8 cellular contexts compared by ENCODE assay signal in genomic region chr20:57390604-57391438, GRCh38. TPM values are rescaled to one million over a fixed set of nuclear protein-coding genes. Genes with fewer than 3 reads are reported as not detected.
A peak's percentile ranks its signal among the peaks of the same experiment; 100 is the strongest.
DNase-seq lines count a peak whose midpoint lies in the region; ATAC-seq and TF ChIP-seq lines count a peak whose summit lies in the region.

TSS of gene RBM38 (plus strand) at chr20:57391396. CDS start at chr20:57391582, 186 bp downstream.

- H3K27ac ChIP-seq in lower lobe of right lung, result peak within 1 kb of the TSS; percentile 72

- no peak for TF ChIP-seq CTCF in lower lobe of right lung (IDR thresholded peaks at IDR 0.05)

- H3K4me3 ChIP-seq in lower lobe of right lung, result peak within 1 kb of the TSS; percentile 69

- peak; percentile 80 for DNase-seq in NCI-H82 (lab: John Stamatoyannopoulos, UW)
- DNase-seq in NCI-H82 treated with DMSO at 0.1 percent for 48 hours (lab: John Stamatoyannopoulos, UW; ENCODE audit: unreplicated experiment), result no peak
- DNase-seq in NCI-H345 (lab: John Stamatoyannopoulos, UW), result peak; percentile 86
- peak; percentile 60 to 71 for DNase-seq in activated CD4-positive, alpha-beta T cell treated with anti-CD3 and anti-CD28 coated beads, Interleukin-2, amount 50 U/mL, for 4 hours
- peak; percentile 91 for DNase-seq in ecto neural progenitor cell (ENCODE audit: low spot score)
- DNase-seq in lower lobe of right lung, result peak; percentile 74
- peak; percentile 22 to 75 (median 49) for DNase-seq in stimulated activated CD4-positive, alpha-beta T cell treated with anti-CD3 and anti-CD28 coated beads, TNF-alpha, amount 100 ng/mL, for 1 hour (ENCODE audit: low read depth in 3 of 3, low spot score in 1 of 3)

- ATAC-seq in HG02885 (IDR thresholded peaks at IDR 0.05; ENCODE audit: poor library complexity, unreplicated experiment) (peak; percentile 67), lower lobe of right lung (peak; percentile 89)

- no peaks in the 10 kb centered on the region for H3K27me3 ChIP-seq in lower lobe of right lung (ENCODE audit: low read depth)

- H3K4me1 ChIP-seq in lower lobe of right lung, result peaks cover 54% of the 10 kb centered on the region

- intact Hi-C loops in lower lobe of right lung (cut with DNase I), result no loop called here

- H3K36me3 ChIP-seq in lower lobe of right lung, result peaks cover 8% of the 10 kb centered on the region

- H3K9me3 ChIP-seq in lower lobe of right lung, result no peaks in the 10 kb centered on the region

RNA-seq across cellular contexts. Expression of gene RBM38, which starts in this region (rescaled TPM):
- total RNA-seq in lower lobe of right lung, result 15.5 TPM
